8 cellular contexts compared by ENCODE assay signal in genomic region chr11:110711448-110711775, GRCh38. TPM values are rescaled to one million over a fixed set of nuclear protein-coding genes. Genes with fewer than 3 reads are reported as not detected.
DNase-seq lines count a peak whose midpoint lies in the region; ATAC-seq and TF ChIP-seq lines count a peak whose summit lies in the region.

No MANE protein-coding gene starts in this region.

- DNase-seq in cardiac muscle cell (ENCODE audit: low read depth in 1 of 2, low spot score in 1 of 2) (no peak), left ventricle myocardium superior (no peak), mammary epithelial cell (no peak), mucosa of descending colon (no peak), LoVo (ENCODE audit: low spot score) (no peak)
- no peak for DNase-seq in stimulated activated CD4-positive, alpha-beta T cell treated with anti-CD3 and anti-CD28 coated beads, Interleukin-1b, Interleukin-23, amount 100 ng/mL, for 48 hours

- H3K79me2 ChIP-seq in mammary epithelial cell (ENCODE audit: insufficient read depth, low read length) = no peaks in the 10 kb centered on the region

- no peak for ATAC-seq in left ventricle myocardium superior
- no peak for ATAC-seq in mucosa of descending colon
- no peak for ATAC-seq in HG02870 (IDR thresholded peaks at IDR 0.05; ENCODE audit: unreplicated experiment)

- 0% methylated on average over 2 of the region's 24 CpGs for WGBS in mammary epithelial cell (ENCODE audit: low coverage, missing lambda C conversion rate)
- WGBS in urinary bladder = under 1% methylated on average over 24 of the region's 24 CpGs

- peak overlapping the region; percentile 82 for H2AFZ ChIP-seq in mammary epithelial cell (ENCODE audit: low read depth, low read length)

- in situ Hi-C loops in mammary epithelial cell (cut with MboI; ENCODE audit: low sequenced_read_pairs in 2 of 2) = no loop called here

- H3K4me3 ChIP-seq in cardiac muscle cell (peak overlapping the region; percentile 39), mammary epithelial cell (replicated peaks in 1 of 3; ENCODE audit: insufficient read depth in 1 of 3, low read depth in 2 of 3, low read length in 3 of 3) (peak overlapping the region; percentile 20 to 26 (median 23)), mucosa of descending colon (peak overlapping the region; percentile 27), urinary bladder (ENCODE audit: low read depth, low read length) (peak overlapping the region; percentile 50)

- H3K27me3 ChIP-seq in cardiac muscle cell (peaks cover 85% of the 10 kb centered on the region), mammary epithelial cell (ENCODE audit: insufficient read depth, low read length) (peaks cover 59% of the 10 kb centered on the region)

- no peak for TF ChIP-seq CTCF in cardiac muscle cell (IDR thresholded peaks at IDR 0.05; ENCODE audit: low read depth, low read length)
- TF ChIP-seq CTCF in mammary epithelial cell (conservative IDR thresholded peaks at IDR 0.05 in 1 of 2, IDR thresholded peaks at IDR 0.05 in 1 of 2; ENCODE audit: extremely low read depth in 1 of 2, insufficient read depth in 1 of 2, low read depth in 1 of 2, low read length in 2 of 2) = no peak
- no peak for TF ChIP-seq CTCF in mucosa of descending colon (IDR thresholded peaks at IDR 0.05)

- H3K36me3 ChIP-seq in cardiac muscle cell (no peaks in the 10 kb centered on the region), mammary epithelial cell (ENCODE audit: insufficient read depth, low read length) (no peaks in the 10 kb centered on the region), mucosa of descending colon (ENCODE audit: low read depth) (no peaks in the 10 kb centered on the region), urinary bladder (ENCODE audit: insufficient read depth) (no peaks in the 10 kb centered on the region)

- peak overlapping the region; percentile 86 for H3K4me2 ChIP-seq in mammary epithelial cell (ENCODE audit: insufficient read depth, low read depth, low read length)

- no peak overlapping the region for H3K27ac ChIP-seq in cardiac muscle cell
- no peak overlapping the region for H3K27ac ChIP-seq in mammary epithelial cell (ENCODE audit: insufficient read depth, low read depth, low read length)
- H3K27ac ChIP-seq in urinary bladder (ENCODE audit: low read depth) = no peak overlapping the region

- peaks cover 8% of the 10 kb centered on the region for H3K4me1 ChIP-seq in cardiac muscle cell (ENCODE audit: low read depth)
- H3K4me1 ChIP-seq in mammary epithelial cell (ENCODE audit: insufficient read depth, low read length) = peaks cover 14% of the 10 kb centered on the region
- H3K4me1 ChIP-seq in mucosa of descending colon (ENCODE audit: low read depth) = peaks cover 4% of the 10 kb centered on the region
- H3K4me1 ChIP-seq in urinary bladder (ENCODE audit: insufficient read depth) = no peaks in the 10 kb centered on the region

- H3K9ac ChIP-seq in mammary epithelial cell (ENCODE audit: insufficient read depth, low read length) = no peak overlapping the region

- dilution Hi-C loops in mammary epithelial cell (cut with HindIII; ENCODE audit: low sequenced_read_pairs) = no loop called here

- BruUV-seq in mammary epithelial cell (replicated peaks; lab: Mats Ljungman, UMichigan) = no TSS peak

- CTCF ChIA-PET in mammary epithelial cell (lab: Charles Lee; ENCODE audit: low non-redundant PET) = no interaction called here

- H4K20me1 ChIP-seq in mammary epithelial cell (ENCODE audit: insufficient read depth, low read length) = no peaks in the 10 kb centered on the region

- intact Hi-C loops in left ventricle myocardium superior (cut with micrococcal nuclease) = no loop called here
- intact Hi-C loops in mammary epithelial cell (cut with micrococcal nuclease) = loop anchor here (10.0 kb wide), 1 partner anchor 247 kb away; no protein-coding TSS in a partner anchor
- intact Hi-C loops in mucosa of descending colon (cut with DNase I, micrococcal nuclease) = no loop called here

- H3K9me3 ChIP-seq in cardiac muscle cell (ENCODE audit: low read depth) = no peaks in the 10 kb centered on the region
- no peaks in the 10 kb centered on the region for H3K9me3 ChIP-seq in mammary epithelial cell (replicated peaks; ENCODE audit: insufficient read depth, low read length)
- H3K9me3 ChIP-seq in mucosa of descending colon = no peaks in the 10 kb centered on the region

RNA-seq across cellular contexts. Expression of gene ARHGAP20, which starts 0.8 kb away (rescaled TPM):
- total RNA-seq in cardiac muscle cell (0.30 and 0.53 TPM in 2 replicates), left ventricle myocardium superior (0.27 TPM), mammary epithelial cell (under 1 TPM in 1 of 2 donors, not detected in 1; 0.17 TPM), mucosa of descending colon (1 to 10 TPM; 1.6 to 3.9 (median 2.8) TPM), urinary bladder (23.0 TPM)
- polyA plus RNA-seq in cardiac muscle cell (0.35 and 0.49 TPM in 2 replicates), mammary epithelial cell (not detected), urinary bladder (5.7 TPM)
- not detected for polyA minus RNA-seq in mammary epithelial cell
